In genomic region chr10:131762789-131763696, GRCh38 we compare ENCODE assay signal across 19 cellular contexts.
"Had no signal": no experiment of that assay in that cellular context is flagged by ENCODE, and none has a peak within 500 bp of the region (broad histone marks: within the 10 kb centered on the region; RNA-seq: fewer than 3 reads in every experiment).

No MANE protein-coding gene starts in this region.

- H3K4me1 ChIP-seq: heart left ventricle, parathyroid adenoma, right lobe of liver, suprapubic skin, tibial nerve had no signal

- H3K9ac ChIP-seq: parathyroid adenoma had no signal

- ATAC-seq: activated T-cell treated with anti-CD3 and anti-CD28 coated beads, Interleukin-2, amount 50 U/mL, for 72 hours; heart left ventricle; left cardiac atrium; natural killer cell treated with Interleukin-12 subunit alpha and Interleukin-12 subunit beta and Interleukin-15 and Interleukin-18, amount 100 ng/mL, for 72 hours; right lobe of liver; stimulated activated naive CD8-positive, alpha-beta T cell treated with anti-CD3 and anti-CD28 coated beads, Interleukin-15, amount 100 ng/mL, for 72 hours had no signal

- H3K79me2 ChIP-seq: parathyroid adenoma had no signal

- H3K36me3 ChIP-seq: heart left ventricle, right lobe of liver, suprapubic skin, tibial nerve had no signal

- DNase-seq: activated CD4-positive, alpha-beta memory T cell treated with anti-CD3 and anti-CD28 coated beads, Interleukin-2, amount 10 ng/mL, durations not matched to agents 7 days and 5 days; activated CD4-positive, alpha-beta T cell treated with anti-CD3 and anti-CD28 coated beads, Interleukin-2, amount 10 ng/mL, durations not matched to agents 24 days and 14 days; activated effector memory CD4-positive, alpha-beta T cell treated with Interleukin-2 at 50 U/mL for 16 hours; activated naive CD4-positive, alpha-beta T cell treated with anti-CD3 and anti-CD28 coated beads for 36 hours; activated naive CD8-positive, alpha-beta T cell treated with anti-CD3 and anti-CD28 coated beads, Interleukin-2, amount 10 ng/mL, durations not matched to agents 7 days and 5 days; activated T-cell treated with anti-CD3 and anti-CD28 coated beads, Interleukin-2, amount 50 U/mL, for 72 hours; amniotic stem cell; heart left ventricle; left cardiac atrium; midbrain; right lobe of liver; stimulated activated CD4-positive, alpha-beta T cell treated with anti-CD3 and anti-CD28 coated beads, Interleukin-1b, Interleukin-23, amount 100 ng/mL, for 48 hours; stimulated activated naive CD8-positive, alpha-beta T cell treated with anti-CD3 and anti-CD28 coated beads, Interleukin-15, amount 100 ng/mL, for 72 hours had no signal

- H3K27me3 ChIP-seq: right lobe of liver, tibial nerve had no signal

- FAIRE-seq: islet of Langerhans had no signal

- H3K9me3 ChIP-seq: right lobe of liver, suprapubic skin, tibial nerve had no signal

- H3K4me3 ChIP-seq: heart left ventricle, right lobe of liver, skin epidermis, suprapubic skin, tibial nerve had no signal

- H3K27ac ChIP-seq: heart left ventricle, parathyroid adenoma, right lobe of liver, skin epidermis, suprapubic skin, tibial nerve had no signal
